ENCODE assay signal across 8 cellular contexts in the genomic region with DNA sequence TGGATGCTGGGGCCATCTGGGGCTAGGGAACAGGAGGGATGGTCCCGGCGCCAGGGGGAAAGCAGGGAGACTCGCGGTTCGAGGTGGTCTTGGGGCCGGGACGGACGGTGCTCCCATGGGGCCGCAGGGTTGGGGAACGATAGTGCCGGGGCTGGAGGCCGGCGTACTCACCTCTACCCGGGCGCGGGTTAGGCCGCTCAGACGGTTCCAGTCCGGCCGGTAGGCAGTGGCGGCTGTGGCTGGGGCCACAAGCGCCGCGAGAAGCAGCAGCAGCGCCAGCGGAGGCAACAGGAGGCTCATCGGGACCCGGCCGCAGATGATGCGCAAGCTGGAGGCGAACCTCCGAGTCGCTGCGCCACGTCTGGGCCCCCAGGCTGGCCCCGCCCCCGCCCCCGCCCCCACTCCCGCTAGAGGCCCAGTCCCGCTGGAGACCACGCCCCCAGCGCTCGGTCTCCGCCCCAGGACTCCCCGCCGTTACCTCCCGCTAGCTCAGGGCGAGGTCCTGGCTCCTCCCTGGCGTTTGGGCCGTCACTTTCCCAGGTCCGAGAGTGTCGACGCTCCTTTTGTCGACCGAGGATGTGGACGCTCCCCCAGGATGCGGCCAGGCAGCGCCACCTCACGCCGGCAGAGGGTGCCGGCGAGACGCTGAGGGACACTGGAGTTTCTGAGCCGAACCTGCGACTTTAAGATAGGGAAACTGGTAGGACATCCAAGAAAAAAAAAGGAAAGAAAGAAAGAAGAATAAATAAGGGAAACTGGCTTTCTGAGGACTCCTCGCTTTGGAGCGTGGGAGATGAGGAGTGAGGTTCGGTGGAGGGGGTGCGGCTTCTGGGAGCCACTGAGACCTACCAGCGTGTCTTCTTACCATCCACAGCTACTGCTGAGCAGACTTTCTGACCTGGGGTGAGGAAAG. TPM values are rescaled to one million over a fixed set of nuclear protein-coding genes. Genes with fewer than 3 reads are reported as not detected.
DNase-seq lines count a peak whose midpoint lies in the region; ATAC-seq and TF ChIP-seq lines count a peak whose summit lies in the region.

A gene with protein sequence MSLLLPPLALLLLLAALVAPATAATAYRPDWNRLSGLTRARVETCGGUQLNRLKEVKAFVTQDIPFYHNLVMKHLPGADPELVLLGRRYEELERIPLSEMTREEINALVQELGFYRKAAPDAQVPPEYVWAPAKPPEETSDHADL (minus strand): TSS at position 363 of the 913 bp plus-strand sequence. CDS start 63 bp downstream, at position 300.

- peak within 1 kb of the TSS; percentile 22 for H3K27ac ChIP-seq in foreskin keratinocyte

- ATAC-seq in GM21576 (IDR thresholded peaks at IDR 0.05; ENCODE audit: unreplicated experiment) (peak; percentile 80), foreskin keratinocyte (peak; percentile 91)

- H3K27me3 ChIP-seq in foreskin keratinocyte (no peaks in the 10 kb centered on the region), neuron (ENCODE audit: insufficient read depth, low read length) (no peaks in the 10 kb centered on the region)

- H3K4me1 ChIP-seq in foreskin keratinocyte: no peaks in the 10 kb centered on the region
- no peaks in the 10 kb centered on the region for H3K4me1 ChIP-seq in neuron (ENCODE audit: insufficient read depth, low read length)

- in situ Hi-C loops in KBM-7 (cut with MboI; ENCODE audit: low pct_unique_long_range_greater_than_20kb, low sequenced_read_pairs): no loop called here

- DNase-seq in DMS153 (lab: John Stamatoyannopoulos, UW): peak; percentile 97
- DNase-seq in KBM-7: peak; percentile 96
- DNase-seq in SIG-M5 (lab: John Stamatoyannopoulos, UW): peak; percentile 52
- DNase-seq in activated naive CD4-positive, alpha-beta T cell (lab: John Stamatoyannopoulos, UW): peak; percentile 48 to 88 (median 64)
- peak; percentile 88 to 94 for DNase-seq in foreskin keratinocyte
- peak; percentile 98 for DNase-seq in stromal cell of bone marrow (ENCODE audit: low read depth)

- peak; percentile 99 for TF ChIP-seq CTCF in foreskin keratinocyte (conservative IDR thresholded peaks at IDR 0.05)

- H3K36me3 ChIP-seq in neuron (ENCODE audit: insufficient read depth, low read length): no peaks in the 10 kb centered on the region

- peak within 1 kb of the TSS; percentile 44 for H3K4me3 ChIP-seq in neuron (ENCODE audit: low read length)

- H2AFZ ChIP-seq in neuron (ENCODE audit: low read depth, low read length): peak within 1 kb of the TSS; percentile 12

- H3K9me3 ChIP-seq in neuron (ENCODE audit: low read length): peaks cover 4% of the 10 kb centered on the region

RNA-seq across cellular contexts. Expression of the gene that starts here (rescaled TPM):
- 5.7 and 15.5 TPM in 2 replicates for total RNA-seq in foreskin keratinocyte
- polyA plus RNA-seq in foreskin keratinocyte: 10.7 and 32.2 TPM in 2 replicates

Comparison
In these comparisons a context has a peak if more than half of its experiments do, and no peak if none do; other contexts are left out.
1. Peak in every context shown above with its lines: DNase-seq, ATAC-seq, H3K4me3 ChIP-seq and H3K27ac ChIP-seq.